13 cellular contexts compared by ENCODE assay signal in the genomic region with DNA sequence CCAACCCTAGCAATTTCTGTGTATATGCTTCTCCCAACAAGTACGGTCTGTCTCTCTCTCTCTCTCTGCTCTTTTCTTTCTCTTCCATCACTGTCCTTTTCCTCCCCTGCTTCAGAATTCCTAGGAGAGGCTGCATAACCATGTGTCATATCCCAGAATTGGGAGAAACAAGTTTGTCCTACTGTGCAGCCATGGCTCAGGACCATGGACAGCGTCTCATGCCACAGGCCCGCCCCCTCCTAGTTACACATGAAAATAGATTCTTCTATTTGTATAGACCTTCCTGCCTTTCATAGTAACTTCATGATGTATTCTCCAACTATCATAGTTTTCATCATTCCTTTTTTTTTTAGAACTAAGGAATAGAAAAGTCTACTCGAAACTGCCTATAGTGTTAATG.
DNase-seq lines count a peak whose midpoint lies in the region; ATAC-seq, FAIRE-seq and TF ChIP-seq lines count a peak whose summit lies in the region.
"Had no signal": no experiment of that assay in that cellular context is flagged by ENCODE, and none has a peak within 500 bp of the region (broad histone marks: within the 10 kb centered on the region; RNA-seq: fewer than 3 reads in every experiment).

No MANE protein-coding gene starts in this region.

- H3K9me3 Mint-ChIP-seq in effector memory CD8-positive, alpha-beta T cell = no peaks in the 10 kb centered on the region
- H3K9me3 Mint-ChIP-seq: dendritic cell treated with granulocyte-macrophage colony-stimulating factor and Interleukin-4, amounts not matched to agents 40 ng/mL and 50 ng/mL, for 4 days had no signal

- peak; percentile 24 for DNase-seq in stimulated activated CD4-positive, alpha-beta T cell treated with anti-CD3 and anti-CD28 coated beads, Interleukin-15, amount 100 ng/mL, for 24 hours
- no peak for DNase-seq in stimulated activated CD4-positive, alpha-beta T cell treated with anti-CD3 and anti-CD28 coated beads, Interleukin-4, amount 100 ng/mL, for 1 hour
- DNase-seq in RPMI8226 (peak; percentile 8), erythroblast (lab: John Stamatoyannopoulos, UW) (peak; percentile 7 to 40), urothelium cell line (ENCODE audit: low spot score) (peak; percentile 63), AML-193 (lab: John Stamatoyannopoulos, UW) (no peak), NCI-H2029 (lab: John Stamatoyannopoulos, UW) (no peak)
- DNase-seq in effector memory CD8-positive, alpha-beta T cell = no peak
- DNase-seq: activated CD8-positive, alpha-beta memory T cell treated with anti-CD3 and anti-CD28 coated beads for 24 hours; C1 segment of cervical spinal cord; stomach had no signal

- H3K4me3 Mint-ChIP-seq in effector memory CD8-positive, alpha-beta T cell = no peak overlapping the region
- H3K4me3 Mint-ChIP-seq: dendritic cell treated with granulocyte-macrophage colony-stimulating factor and Interleukin-4, amounts not matched to agents 40 ng/mL and 50 ng/mL, for 4 days had no signal

- no peak for ATAC-seq in effector memory CD8-positive, alpha-beta T cell (replicated peaks)

- H3K27me3 Mint-ChIP-seq in effector memory CD8-positive, alpha-beta T cell = peaks cover 9 to 10% of the 10 kb centered on the region in 2 donors
- H3K27me3 Mint-ChIP-seq: dendritic cell treated with granulocyte-macrophage colony-stimulating factor and Interleukin-4, amounts not matched to agents 40 ng/mL and 50 ng/mL, for 4 days had no signal

- TF ChIP-seq POLR2A in erythroblast (IDR thresholded peaks at IDR 0.05; ENCODE audit: low read length) = no peak

- no peak overlapping the region for H3K27ac Mint-ChIP-seq in effector memory CD8-positive, alpha-beta T cell
- H3K27ac Mint-ChIP-seq: dendritic cell treated with granulocyte-macrophage colony-stimulating factor and Interleukin-4, amounts not matched to agents 40 ng/mL and 50 ng/mL, for 4 days had no signal

- FAIRE-seq in urothelium cell line (lab: Jason Lieb, UNC) = peak; percentile 20
- FAIRE-seq: frontal cortex had no signal

- H3K36me3 Mint-ChIP-seq in effector memory CD8-positive, alpha-beta T cell (ENCODE audit: insufficient read depth) = no peaks in the 10 kb centered on the region

- no peaks in the 10 kb centered on the region for H3K4me1 Mint-ChIP-seq in effector memory CD8-positive, alpha-beta T cell (ENCODE audit: low read depth in 2 of 2)

Comparison
In these comparisons a context has a peak if more than half of its experiments do, and no peak if none do; other contexts are left out.
1. DNase-seq: peak in stimulated activated CD4-positive, alpha-beta T cell treated with anti-CD3 and anti-CD28 coated beads, Interleukin-15, amount 100 ng/mL, for 24 hours (single experiment), RPMI8226 (single experiment), erythroblast (2 of 2) and urothelium cell line (single experiment); none in stimulated activated CD4-positive, alpha-beta T cell treated with anti-CD3 and anti-CD28 coated beads, Interleukin-4, amount 100 ng/mL, for 1 hour (single experiment), AML-193 (0 of 2), NCI-H2029 (single experiment) and effector memory CD8-positive, alpha-beta T cell (0 of 3).